In genomic region chr1:224406216-224406615, GRCh38 we compare ENCODE assay signal across 18 cellular contexts. TPM values are rescaled to one million over a fixed set of nuclear protein-coding genes. Genes with fewer than 3 reads are reported as not detected.
DNase-seq lines count a peak whose midpoint lies in the region; ATAC-seq and TF ChIP-seq lines count a peak whose summit lies in the region.
"Had no signal": no experiment of that assay in that cellular context is flagged by ENCODE, and none has a peak within 500 bp of the region (broad histone marks: within the 10 kb centered on the region; RNA-seq: fewer than 3 reads in every experiment).

No MANE protein-coding gene starts in this region.

- peak overlapping the region; percentile 14 for H3K27ac ChIP-seq in cardiac muscle cell
- no peak overlapping the region for H3K27ac ChIP-seq in heart left ventricle
- H3K27ac ChIP-seq: adrenal gland, right atrium auricular region, vagina had no signal

- H3K4me1 ChIP-seq in cardiac muscle cell (ENCODE audit: low read depth) (no peaks in the 10 kb centered on the region), heart left ventricle (peaks cover 0 to 3% (median 0%) of the 10 kb centered on the region in 12 donors)
- H3K4me1 ChIP-seq: right atrium auricular region had no signal

- no peak for ATAC-seq in heart left ventricle
- ATAC-seq in GM18907 (IDR thresholded peaks at IDR 0.05; ENCODE audit: unreplicated experiment) = no peak

- TF ChIP-seq POLR2A in heart left ventricle (IDR thresholded peaks at IDR 0.05) = no peak

- no peaks in the 10 kb centered on the region for H3K9me3 ChIP-seq in cardiac muscle cell (ENCODE audit: low read depth)
- H3K9me3 ChIP-seq in heart left ventricle = no peaks in the 10 kb centered on the region
- H3K9me3 ChIP-seq: adrenal gland, neutrophil, right atrium auricular region, vagina had no signal

- intact Hi-C loops in heart left ventricle (cut with DNase I) = no loop called here

- H3K4me3 ChIP-seq in cardiac muscle cell (no peak overlapping the region), heart left ventricle (no peak overlapping the region), fibroblast of mammary gland (ENCODE audit: control insufficient read depth, low read depth, low read length) (no peak overlapping the region)
- H3K4me3 ChIP-seq: adrenal gland, right atrium auricular region, vagina had no signal

- peaks cover 72% of the 10 kb centered on the region for H3K36me3 ChIP-seq in cardiac muscle cell
- H3K36me3 ChIP-seq in heart left ventricle = peaks cover 0 to 100% (median 97%) of the 10 kb centered on the region in 9 donors

- no peaks in the 10 kb centered on the region for H3K27me3 ChIP-seq in cardiac muscle cell
- no peaks in the 10 kb centered on the region for H3K27me3 ChIP-seq in heart left ventricle
- H3K27me3 ChIP-seq: adrenal gland, neutrophil, right atrium auricular region, vagina had no signal

- TF ChIP-seq CTCF in cardiac muscle cell (IDR thresholded peaks at IDR 0.05; ENCODE audit: low read depth, low read length) (no peak), heart left ventricle (IDR thresholded peaks at IDR 0.05) (no peak), fibroblast of mammary gland (conservative IDR thresholded peaks at IDR 0.05; ENCODE audit: control insufficient read depth, insufficient read depth, low read depth, low read length) (no peak)

- no peak for DNase-seq in cardiac muscle cell (ENCODE audit: low read depth in 1 of 2, low spot score in 1 of 2)
- DNase-seq in heart left ventricle = no peak
- DNase-seq in M059J (ENCODE audit: low read depth) = peak; percentile 53
- peak; percentile 14 for DNase-seq in fibroblast of mammary gland (ENCODE audit: low read depth)
- DNase-seq in D341Med (ENCODE audit: low spot score) = no peak
- no peak for DNase-seq in pons (ENCODE audit: low spot score)
- no peak for DNase-seq in NK-92 treated with Interleukin-12 subunit alpha and Interleukin-12 subunit beta, amount 100 ng/mL, for 24 hours (lab: John Stamatoyannopoulos, UW)
- DNase-seq: activated CD4-positive, alpha-beta T cell treated with anti-CD3 and anti-CD28 coated beads for 48 hours; adrenal gland; GF-D8; KG1; NCI-H1092 treated with DMSO at 0.1 percent for 48 hours; NCI-H2107; NCI-H526 had no signal

RNA-seq across cellular contexts. Expression of gene WDR26, which starts 28.4 kb away (rescaled TPM):
- total RNA-seq in cardiac muscle cell = 42.0 and 62.2 TPM in 2 replicates
- 14.9 and 15.3 TPM in 2 replicates for polyA plus RNA-seq in cardiac muscle cell
- total RNA-seq in heart left ventricle = 10 to 100 TPM; 44.3 to 83.8 (median 64.2) TPM
- polyA plus RNA-seq in heart left ventricle = 10 to 100 TPM; 20.2 to 28.7 TPM
- total RNA-seq in M059J (2014; rRNA removed; shearing (Covaris generic)) = 37.9 and 58.6 TPM in 2 replicates

RNA-seq across cellular contexts. Expression of gene CNIH4, which starts 49.5 kb away (rescaled TPM):
- total RNA-seq in cardiac muscle cell (15.0 and 24.3 TPM in 2 replicates), heart left ventricle (10 to 100 TPM; 15.7 to 48.6 (median 31.2) TPM)
- polyA plus RNA-seq in cardiac muscle cell (69.5 and 80.0 TPM in 2 replicates), heart left ventricle (10 to 100 TPM; 52.2 to 84.6 TPM)
- 72.0 and 92.6 TPM in 2 replicates for total RNA-seq in M059J (2014; rRNA removed; shearing (Covaris generic))

Comparison
In these comparisons a context has a peak if more than half of its experiments do, and no peak if none do; other contexts are left out.
1. DNase-seq: peak in M059J (single experiment) and fibroblast of mammary gland (single experiment); none in cardiac muscle cell (0 of 2), heart left ventricle (0 of 5), D341Med (single experiment), pons (single experiment) and NK-92 treated with Interleukin-12 subunit alpha and Interleukin-12 subunit beta, amount 100 ng/mL, for 24 hours (single experiment).